In genomic region chr9:133478851-133479711, GRCh38 we compare ENCODE assay signal across 8 cellular contexts. TPM values are rescaled to one million over a fixed set of nuclear protein-coding genes. Genes with fewer than 3 reads are reported as not detected.
DNase-seq lines count a peak whose midpoint lies in the region; ATAC-seq and TF ChIP-seq lines count a peak whose summit lies in the region.

Gene SLC2A6 (minus strand): TSS chr9:133479099. CDS start chr9:133479059, 40 bp downstream.

- H3K56ac ChIP-seq in mesendoderm (ENCODE audit: low read length): peak within 1 kb of the TSS; percentile 95

- peak within 1 kb of the TSS; percentile 59 for H3K4ac ChIP-seq in mesendoderm (ENCODE audit: low read depth, low read length)

- H3K27ac Mint-ChIP-seq in CD8-positive, alpha-beta T cell: peak within 1 kb of the TSS; percentile 72
- peak within 1 kb of the TSS; percentile 73 for H3K27ac Mint-ChIP-seq in activated CD8-positive, alpha-beta memory T cell treated with anti-CD3 and anti-CD28 coated beads, Interleukin-2, amount 10 ng/mL, durations not matched to agents 7 days and 5 days
- H3K27ac Mint-ChIP-seq in endodermal cell: no peak within 1 kb of the TSS

- peaks cover 15% of the 10 kb centered on the region for H3K4me1 ChIP-seq in CD8-positive, alpha-beta T cell (ENCODE audit: insufficient read depth, low read length)
- H3K4me1 ChIP-seq in endodermal cell (ENCODE audit: control insufficient read depth, insufficient read depth, low read length) (peaks cover 9% of the 10 kb centered on the region), mesendoderm (ENCODE audit: control insufficient read depth, low read depth, low read length) (peaks cover 5% of the 10 kb centered on the region)

- intact Hi-C loops in CD8-positive, alpha-beta T cell (cut with DNase I, micrococcal nuclease): loop anchor here (1.0 to 10.0 kb wide), 7 partner anchors 20 to 448 kb away; partner anchors contain the start of genes CACFD1 (in 2 of the 2), GTF3C5 (in 2 of the 2), REXO4 (in 2 of the 2) and STKLD1 (in 1 of the 2)

- no peak within 1 kb of the TSS for H2BK120ac ChIP-seq in mesendoderm (ENCODE audit: low read depth, low read length)

- 2 to 3% methylated on average over 20 to 84 of the region's 84 CpGs for WGBS in endodermal cell (ENCODE audit: insufficient coverage in 1 of 2, insufficient read length in 1 of 2), 2 experiments
- WGBS in mesendoderm (ENCODE audit: extremely low coverage, insufficient coverage, low lambda C conversion rate): no CpG with 5 or more reads among the region's 84 CpGs

- H3K36me3 Mint-ChIP-seq in CD8-positive, alpha-beta T cell: peaks cover 2% of the 10 kb centered on the region
- H3K36me3 Mint-ChIP-seq in activated CD8-positive, alpha-beta memory T cell treated with anti-CD3 and anti-CD28 coated beads, Interleukin-2, amount 10 ng/mL, durations not matched to agents 7 days and 5 days: no peaks in the 10 kb centered on the region
- peaks cover 8% of the 10 kb centered on the region for H3K36me3 Mint-ChIP-seq in endodermal cell (ENCODE audit: low read depth)

- no peak within 1 kb of the TSS for H2BK15ac ChIP-seq in mesendoderm (replicated peaks; ENCODE audit: low read depth)

- H2BK5ac ChIP-seq in mesendoderm (ENCODE audit: low read length): peak within 1 kb of the TSS; percentile 25

- no peak within 1 kb of the TSS for H4K8ac ChIP-seq in mesendoderm (ENCODE audit: low read depth, low read length)

- H3K9ac ChIP-seq in endodermal cell (ENCODE audit: extremely low read depth, low read length, poor library complexity, severe bottlenecking): peak within 1 kb of the TSS; percentile 67
- H3K9ac ChIP-seq in mesendoderm (ENCODE audit: low read length): peak within 1 kb of the TSS; percentile 93

- no peaks in the 10 kb centered on the region for H3K27me3 ChIP-seq in CD8-positive, alpha-beta T cell (ENCODE audit: insufficient read depth, low read length)
- H3K27me3 ChIP-seq in endodermal cell (ENCODE audit: control insufficient read depth, insufficient read depth, low read length, poor library complexity, severe bottlenecking) (peaks cover 15% of the 10 kb centered on the region), mesendoderm (ENCODE audit: insufficient read depth, low read length, poor library complexity) (no peaks in the 10 kb centered on the region)

- H3K9me3 Mint-ChIP-seq in CD8-positive, alpha-beta T cell: no peaks in the 10 kb centered on the region
- H3K9me3 Mint-ChIP-seq in activated CD8-positive, alpha-beta memory T cell treated with anti-CD3 and anti-CD28 coated beads, Interleukin-2, amount 10 ng/mL, durations not matched to agents 7 days and 5 days (ENCODE audit: low read depth): no peaks in the 10 kb centered on the region
- H3K9me3 Mint-ChIP-seq in endodermal cell: no peaks in the 10 kb centered on the region

- peak within 1 kb of the TSS; percentile 85 for H3K4me2 ChIP-seq in mesendoderm (ENCODE audit: low read length)

- H3K27me3 Mint-ChIP-seq in CD8-positive, alpha-beta T cell (ENCODE audit: low read depth): no peaks in the 10 kb centered on the region
- H3K27me3 Mint-ChIP-seq in activated CD8-positive, alpha-beta memory T cell treated with anti-CD3 and anti-CD28 coated beads, Interleukin-2, amount 10 ng/mL, durations not matched to agents 7 days and 5 days: no peaks in the 10 kb centered on the region
- peaks cover 23% of the 10 kb centered on the region for H3K27me3 Mint-ChIP-seq in endodermal cell (ENCODE audit: insufficient read depth)

- no peak for TF ChIP-seq CTCF in CD8-positive, alpha-beta T cell (IDR thresholded peaks at IDR 0.05)
- TF ChIP-seq CTCF in endodermal cell (conservative IDR thresholded peaks at IDR 0.05): no peak

- H3K79me1 ChIP-seq in mesendoderm (ENCODE audit: low read length): peaks cover 9% of the 10 kb centered on the region

- peak within 1 kb of the TSS; percentile 93 for H3K18ac ChIP-seq in mesendoderm (ENCODE audit: low read length)

- peak within 1 kb of the TSS; percentile 56 for H3K27ac ChIP-seq in CD8-positive, alpha-beta T cell (ENCODE audit: low read depth, low read length)
- peak within 1 kb of the TSS; percentile 68 for H3K27ac ChIP-seq in endodermal cell (ENCODE audit: low read depth, low read length)
- H3K27ac ChIP-seq in mesendoderm (ENCODE audit: low read depth, low read length): peak within 1 kb of the TSS; percentile 64

- DNase-seq in CD8-positive, alpha-beta T cell: peak; percentile 58 to 86 (median 81)
- peak; percentile 84 to 85 for DNase-seq in NOMO-1 (lab: John Stamatoyannopoulos, UW; ENCODE audit: unreplicated experiment in 2 of 2)
- DNase-seq in activated CD8-positive, alpha-beta memory T cell treated with anti-CD3 and anti-CD28 coated beads, Interleukin-2, amount 10 ng/mL, durations not matched to agents 7 days and 5 days: peak; percentile 90
- DNase-seq in endodermal cell: peak; percentile 97
- DNase-seq in mesendoderm: peak; percentile 93
- DNase-seq in stimulated activated CD8-positive, alpha-beta memory T cell treated with anti-CD3 and anti-CD28 coated beads, Interleukin-12 subunit alpha, Interleukin-12 subunit beta, amount 100 ng/mL, for 24 hours (ENCODE audit: extremely low read depth): peak; percentile 68

- CTCF ChIA-PET in CD8-positive, alpha-beta T cell (lab: Charles Lee): interaction anchor here (0.9 to 2.0 kb wide), 3 partner anchors 8 to 298 kb away, joined by 3 to 7 read pairs (median 3); no protein-coding TSS in a partner anchor
- CTCF ChIA-PET in activated CD8-positive, alpha-beta memory T cell treated with anti-CD3 and anti-CD28 coated beads, Interleukin-2, amount 10 ng/mL, durations not matched to agents 7 days and 5 days (lab: Charles Lee): interaction anchor here (0.8 to 2.2 kb wide), 12 partner anchors 17 to 330 kb away, joined by 3 to 6 read pairs (median 3); no protein-coding TSS in a partner anchor

- peak within 1 kb of the TSS; percentile 95 for H3K23ac ChIP-seq in mesendoderm (ENCODE audit: low read length)

- no peaks in the 10 kb centered on the region for H3K9me3 ChIP-seq in CD8-positive, alpha-beta T cell (ENCODE audit: low read length)
- H3K9me3 ChIP-seq in endodermal cell (ENCODE audit: control insufficient read depth, low read length): no peaks in the 10 kb centered on the region

- peak; percentile 96 for ATAC-seq in CD8-positive, alpha-beta T cell
- ATAC-seq in GM19452 (IDR thresholded peaks at IDR 0.05; ENCODE audit: unreplicated experiment) (peak; percentile 89), HG03565 (IDR thresholded peaks at IDR 0.05; ENCODE audit: unreplicated experiment) (peak; percentile 84)
- ATAC-seq in activated CD8-positive, alpha-beta memory T cell treated with anti-CD3 and anti-CD28 coated beads, Interleukin-2, amount 10 ng/mL, durations not matched to agents 7 days and 5 days: peak; percentile 99

- peak within 1 kb of the TSS; percentile 75 for H3K4me3 Mint-ChIP-seq in CD8-positive, alpha-beta T cell
- H3K4me3 Mint-ChIP-seq in activated CD8-positive, alpha-beta memory T cell treated with anti-CD3 and anti-CD28 coated beads, Interleukin-2, amount 10 ng/mL, durations not matched to agents 7 days and 5 days: peak within 1 kb of the TSS; percentile 66
- H3K4me3 Mint-ChIP-seq in endodermal cell: peak within 1 kb of the TSS; percentile 63

- H3K36me3 ChIP-seq in CD8-positive, alpha-beta T cell (ENCODE audit: insufficient read depth, low read length): no peaks in the 10 kb centered on the region
- H3K36me3 ChIP-seq in endodermal cell (ENCODE audit: control insufficient read depth, insufficient read depth, low read length) (peaks cover 2% of the 10 kb centered on the region), mesendoderm (ENCODE audit: control insufficient read depth, insufficient read depth, low read length) (peaks cover 1% of the 10 kb centered on the region)

- H3K4me1 Mint-ChIP-seq in CD8-positive, alpha-beta T cell (ENCODE audit: low read depth): peaks cover 10% of the 10 kb centered on the region
- peaks cover 16% of the 10 kb centered on the region for H3K4me1 Mint-ChIP-seq in activated CD8-positive, alpha-beta memory T cell treated with anti-CD3 and anti-CD28 coated beads, Interleukin-2, amount 10 ng/mL, durations not matched to agents 7 days and 5 days
- H3K4me1 Mint-ChIP-seq in endodermal cell: peaks cover 3% of the 10 kb centered on the region

- peaks cover 7% of the 10 kb centered on the region for H3K79me2 ChIP-seq in mesendoderm (ENCODE audit: control insufficient read depth, insufficient read depth, low read length)

- peak within 1 kb of the TSS; percentile 65 for H3K4me3 ChIP-seq in CD8-positive, alpha-beta T cell (ENCODE audit: low read depth, low read length)
- H3K4me3 ChIP-seq in endodermal cell (ENCODE audit: low read length) (peak within 1 kb of the TSS; percentile 79), mesendoderm (ENCODE audit: low read length) (peak within 1 kb of the TSS; percentile 76)

- peak within 1 kb of the TSS; percentile 78 for H2AK5ac ChIP-seq in mesendoderm (ENCODE audit: low read length)

- POLR2A ChIA-PET in CD8-positive, alpha-beta T cell (lab: Charles Lee): interaction anchor here (1.4 to 2.1 kb wide), 3 partner anchors 19 to 123 kb away, joined by 5 to 7 read pairs (median 5); partner anchors contain the start of genes CACFD1, REXO4, SURF1 and SURF2

- H4K5ac ChIP-seq in mesendoderm (ENCODE audit: low read length): no peak within 1 kb of the TSS

RNA-seq across cellular contexts. Expression of gene SLC2A6, which starts in this region (rescaled TPM):
- total RNA-seq in CD8-positive, alpha-beta T cell: 1 to 10 TPM; 8.0 to 9.7 TPM
- 1 to 10 TPM; 5.5 to 9.9 TPM for total RNA-seq in activated CD8-positive, alpha-beta memory T cell treated with anti-CD3 and anti-CD28 coated beads, Interleukin-2, amount 10 ng/mL, durations not matched to agents 7 days and 5 days
- total RNA-seq in endodermal cell: 10 to 100 TPM; 11.6 to 17.7 TPM
- polyA plus RNA-seq in endodermal cell (2013, experiment 1 of 2): 10.7 TPM
- polyA plus RNA-seq in endodermal cell (2013, experiment 2 of 2): 10.5 TPM
- 12.9 TPM for polyA plus RNA-seq in mesendoderm (2013, experiment 1 of 2)
- polyA plus RNA-seq in mesendoderm (2013, experiment 2 of 2): 12.7 TPM

Comparison
In these comparisons a context has a peak if more than half of its experiments do, and no peak if none do; other contexts are left out.
1. Peak in every context shown above with its lines: DNase-seq, ATAC-seq, H3K4me3 ChIP-seq and H3K27ac ChIP-seq.